ENCODE assay signal across 8 cellular contexts in the genomic region with DNA sequence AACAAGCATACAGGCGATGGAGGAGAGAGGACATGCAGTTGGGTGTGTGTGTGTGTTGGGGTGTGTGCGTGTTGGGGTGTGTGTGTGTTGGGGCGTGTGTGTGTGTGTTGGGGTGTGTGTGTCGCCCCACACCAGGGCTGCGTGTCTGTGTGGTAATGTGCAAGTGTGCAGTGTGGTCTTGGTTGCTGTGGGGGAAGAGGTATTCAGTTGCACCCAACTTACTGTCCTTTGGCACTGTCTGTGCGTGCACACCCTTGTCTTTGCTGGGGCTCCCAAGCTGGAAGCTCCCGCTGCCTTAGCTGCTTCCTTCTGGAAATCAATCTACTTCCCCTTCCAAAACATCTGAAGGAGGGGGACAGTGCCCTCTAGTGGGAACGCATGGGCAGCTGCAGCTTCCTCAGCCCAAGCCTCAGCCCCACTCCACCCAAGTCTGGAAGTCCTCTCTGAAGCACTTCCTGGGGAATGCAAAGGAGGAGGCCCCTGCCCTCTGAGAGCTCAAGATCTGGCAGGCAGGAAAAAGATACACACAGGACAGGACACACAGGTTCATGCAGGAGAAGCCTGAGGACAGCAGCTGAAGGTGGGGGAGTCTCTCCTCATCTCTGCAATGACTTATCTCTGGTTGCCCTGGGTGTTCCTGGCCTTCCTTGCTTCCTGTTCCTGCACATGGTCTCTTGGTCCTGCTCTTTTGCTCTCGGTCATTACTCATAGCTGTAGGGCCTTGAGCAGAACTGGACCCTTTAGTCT. TPM values are rescaled to one million over a fixed set of nuclear protein-coding genes. Genes with fewer than 3 reads are reported as not detected.
A peak's percentile ranks its signal among the peaks of the same experiment; 100 is the strongest.
DNase-seq lines count a peak whose midpoint lies in the region; ATAC-seq and TF ChIP-seq lines count a peak whose summit lies in the region.

No MANE protein-coding gene starts in this region.

- no peaks in the 10 kb centered on the region for H3K27me3 ChIP-seq in adrenal gland

- no peak for TF ChIP-seq POLR2A in adrenal gland (IDR thresholded peaks at IDR 0.05)

- peak; percentile 78 to 93 (median 88) for TF ChIP-seq CTCF in adrenal gland (IDR thresholded peaks at IDR 0.05)

- H3K4me3 ChIP-seq in adrenal gland, result no peak overlapping the region

- 35 to 50% (median 39%) methylated on average over 7 to 9 of the region's 9 CpGs for WGBS in adrenal gland, 4 donors

- ATAC-seq in left ventricle myocardium superior (peak; percentile 81), GM19467 (IDR thresholded peaks at IDR 0.05; ENCODE audit: unreplicated experiment) (no peak), GM21576 (IDR thresholded peaks at IDR 0.05; ENCODE audit: unreplicated experiment) (no peak)

- H3K4me1 ChIP-seq in adrenal gland (replicated peaks in 1 of 2), result peaks cover 0 to 4% of the 10 kb centered on the region in 2 donors

- DNase-seq in GDM1 (lab: John Stamatoyannopoulos, UW) (peak; percentile 63), NAMALWA (ENCODE audit: low spot score) (peak; percentile 79), SKM-1 (lab: John Stamatoyannopoulos, UW; ENCODE audit: unreplicated experiment) (peak; percentile 49), adrenal gland (peak; percentile 71 to 90 (median 81)), left ventricle myocardium superior (peak; percentile 79), retina (peak; percentile 81)

- intact Hi-C loops in adrenal gland (cut with DNase I) (loop anchor here in 1 of 2 donors (5.0 kb wide), 1 partner anchor 107 kb away; no protein-coding TSS in a partner anchor), left ventricle myocardium superior (cut with micrococcal nuclease) (no loop called here)

- H3K9me3 ChIP-seq in adrenal gland (replicated peaks in 1 of 3), result no peaks in the 10 kb centered on the region

- H3K36me3 ChIP-seq in adrenal gland (replicated peaks in 1 of 2), result no peaks in the 10 kb centered on the region

- no peak overlapping the region for H3K27ac ChIP-seq in adrenal gland

RNA-seq across cellular contexts. Expression of gene ASIC1, which starts 13.1 kb away (rescaled TPM):
- 1 to 10 TPM in 2 of 8 donors, under 1 TPM in 5, not detected in 1; 0.65 to 1.2 (median 0.79) TPM for total RNA-seq in adrenal gland
- 1 to 10 TPM in 1 of 3 donors, under 1 TPM in 2; 0.47 to 1.3 (median 0.71) TPM for polyA plus RNA-seq in adrenal gland
- total RNA-seq in left ventricle myocardium superior, result 0.99 TPM

RNA-seq across cellular contexts. Expression of gene SMARCD1, which starts 14.7 kb away (rescaled TPM):
- total RNA-seq in adrenal gland, result 10 to 100 TPM; 25.0 to 64.3 (median 54.6) TPM
- 10 to 100 TPM; 22.9 to 65.0 (median 24.0) TPM for polyA plus RNA-seq in adrenal gland
- 17.2 TPM for total RNA-seq in left ventricle myocardium superior

RNA-seq across cellular contexts. Expression of gene GPD1, which starts 33.3 kb away (rescaled TPM):
- total RNA-seq in adrenal gland (1 to 10 TPM in 7 of 8 donors, under 1 TPM in 1; 0.43 to 8.5 (median 3.5) TPM), left ventricle myocardium superior (33.9 TPM)
- polyA plus RNA-seq in adrenal gland, result 10 to 100 TPM in 1 of 3 donors, 1 to 10 TPM in 2; 2.1 to 36.9 (median 2.7) TPM

RNA-seq across cellular contexts. Expression of gene COX14, which starts 41.5 kb away (rescaled TPM):
- total RNA-seq in adrenal gland (100 to 1,000 TPM in 4 of 8 donors, 10 to 100 TPM in 4; 61.2 to 150 (median 105) TPM), left ventricle myocardium superior (237 TPM)
- polyA plus RNA-seq in adrenal gland, result 10 to 100 TPM; 78.8 to 98.5 (median 86.3) TPM

RNA-seq across cellular contexts. Expression of gene RACGAP1, which starts 45.2 kb away (rescaled TPM):
- total RNA-seq in adrenal gland, result 10 to 100 TPM in 1 of 8 donors, 1 to 10 TPM in 7; 5.0 to 12.9 (median 6.3) TPM
- polyA plus RNA-seq in adrenal gland, result 1 to 10 TPM; 1.3 to 5.0 (median 3.1) TPM
- 3.4 TPM for total RNA-seq in left ventricle myocardium superior
